ENCODE assay signal across 8 cellular contexts in the genomic region with DNA sequence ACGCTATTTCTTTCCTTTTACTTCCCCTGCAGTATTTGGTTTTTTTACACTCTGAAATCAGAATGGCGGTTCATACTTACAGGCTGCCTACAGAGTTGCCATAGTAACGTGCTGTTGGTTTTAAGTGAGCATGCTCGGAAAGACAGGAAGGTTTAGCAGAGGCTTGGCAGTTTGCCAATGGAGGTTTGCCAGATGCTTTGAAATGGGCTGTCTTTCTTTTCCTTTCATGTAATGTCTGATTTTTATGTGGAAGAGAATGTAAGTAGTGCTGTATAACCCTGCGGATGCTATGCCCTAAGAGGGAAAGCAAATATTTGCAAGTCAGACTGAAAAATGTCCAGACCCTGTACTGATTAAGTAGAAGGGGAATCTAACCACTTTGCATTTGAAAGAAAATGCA. TPM values are rescaled to one million over a fixed set of nuclear protein-coding genes. Genes with fewer than 3 reads are reported as not detected.
DNase-seq lines count a peak whose midpoint lies in the region; ATAC-seq and TF ChIP-seq lines count a peak whose summit lies in the region.

No MANE protein-coding gene starts in this region.

- DNase-seq in CD4-positive, CD25-positive, alpha-beta regulatory T cell = peak; percentile 87 to 95 (median 95)
- DNase-seq in HPDE6-E6E7 (ENCODE audit: extremely low spot score) (peak; percentile 28), NCI-H82 treated with DMSO at 0.1 percent for 48 hours (lab: John Stamatoyannopoulos, UW; ENCODE audit: unreplicated experiment) (peak; percentile 86), endothelial cell (ENCODE audit: low spot score) (peak; percentile 69), midbrain (lab: John Stamatoyannopoulos, UW) (peak; percentile 89)
- DNase-seq in activated CD8-positive, alpha-beta memory T cell treated with anti-CD3 and anti-CD28 coated beads, Interleukin-2, amount 50 U/mL, for 24 hours (ENCODE audit: extremely low read depth) = peak; percentile 67
- DNase-seq in stimulated activated CD8-positive, alpha-beta memory T cell treated with anti-CD3 and anti-CD28 coated beads, Interleukin-15, amount 100 ng/mL, for 48 hours (ENCODE audit: low read depth in 2 of 2) = peak; percentile 55 to 60

- no peaks in the 10 kb centered on the region for H3K9me3 Mint-ChIP-seq in CD4-positive, CD25-positive, alpha-beta regulatory T cell
- H3K9me3 Mint-ChIP-seq in endothelial cell (ENCODE audit: unreplicated experiment) = no peaks in the 10 kb centered on the region

- H3K9me3 ChIP-seq in CD4-positive, CD25-positive, alpha-beta regulatory T cell (ENCODE audit: control insufficient read depth in 2 of 2, low read length in 2 of 2) = no peaks in the 10 kb centered on the region

- H3K27me3 ChIP-seq in CD4-positive, CD25-positive, alpha-beta regulatory T cell (ENCODE audit: control insufficient read depth, insufficient read depth, low read length) = no peaks in the 10 kb centered on the region

- peak overlapping the region; percentile 46 to 94 (median 91) for H3K27ac Mint-ChIP-seq in CD4-positive, CD25-positive, alpha-beta regulatory T cell
- H3K27ac Mint-ChIP-seq in endothelial cell (ENCODE audit: unreplicated experiment) = peak overlapping the region; percentile 96

- no peaks in the 10 kb centered on the region for H3K27me3 Mint-ChIP-seq in CD4-positive, CD25-positive, alpha-beta regulatory T cell
- no peaks in the 10 kb centered on the region for H3K27me3 Mint-ChIP-seq in endothelial cell (ENCODE audit: unreplicated experiment)

- peak overlapping the region; percentile 76 for H3K4me3 ChIP-seq in CD4-positive, CD25-positive, alpha-beta regulatory T cell (ENCODE audit: low read depth, low read length)

- H3K4me3 Mint-ChIP-seq in CD4-positive, CD25-positive, alpha-beta regulatory T cell = peak overlapping the region; percentile 26 to 79 (median 61)
- no peak overlapping the region for H3K4me3 Mint-ChIP-seq in endothelial cell (ENCODE audit: unreplicated experiment)

- peaks cover 19 to 37% (median 31%) of the 10 kb centered on the region in 4 donors for H3K4me1 Mint-ChIP-seq in CD4-positive, CD25-positive, alpha-beta regulatory T cell
- H3K4me1 Mint-ChIP-seq in endothelial cell (ENCODE audit: unreplicated experiment) = peaks cover 8% of the 10 kb centered on the region

- peaks cover 29% of the 10 kb centered on the region for H3K36me3 Mint-ChIP-seq in CD4-positive, CD25-positive, alpha-beta regulatory T cell
- H3K36me3 Mint-ChIP-seq in endothelial cell (ENCODE audit: low read depth, unreplicated experiment) = peaks cover 18% of the 10 kb centered on the region

- peaks cover 53% of the 10 kb centered on the region for H3K36me3 ChIP-seq in CD4-positive, CD25-positive, alpha-beta regulatory T cell (ENCODE audit: control insufficient read depth, insufficient read depth, low read length)

- H3K27ac ChIP-seq in CD4-positive, CD25-positive, alpha-beta regulatory T cell (ENCODE audit: insufficient read depth, low read length, poor library complexity, severe bottlenecking) = peak overlapping the region; percentile 89

- no peak for TF ChIP-seq CTCF in endothelial cell (IDR thresholded peaks at IDR 0.05; ENCODE audit: unreplicated experiment)

- H3K4me1 ChIP-seq in CD4-positive, CD25-positive, alpha-beta regulatory T cell (ENCODE audit: control insufficient read depth, insufficient read depth, low read length, poor library complexity, severe bottlenecking) = peaks cover 18% of the 10 kb centered on the region

- ATAC-seq in CD4-positive, CD25-positive, alpha-beta regulatory T cell (ENCODE audit: low read depth in 2 of 2) = peak; percentile 96
- peak; percentile 82 for ATAC-seq in GM19468 (IDR thresholded peaks at IDR 0.05; ENCODE audit: extremely low read depth, unreplicated experiment)

RNA-seq across cellular contexts. Expression of gene ARID4A, which starts 32.8 kb away (rescaled TPM):
- 102 TPM for total RNA-seq in CD4-positive, CD25-positive, alpha-beta regulatory T cell
- polyA plus RNA-seq in CD4-positive, CD25-positive, alpha-beta regulatory T cell = 10 to 100 TPM; 23.3 to 30.4 (median 24.8) TPM
- total RNA-seq in endothelial cell (ENCODE audit: unreplicated experiment) = 45.4 TPM

Comparison
In these comparisons a context has a peak if more than half of its experiments do, and no peak if none do; other contexts are left out.
1. Peak in every context shown above with its lines: DNase-seq, ATAC-seq, H3K4me3 ChIP-seq and H3K27ac ChIP-seq.
2. DNase-seq: peak in every context shown above with its lines; median percentile 95 in CD4-positive, CD25-positive, alpha-beta regulatory T cell; 89 in midbrain; 86 in NCI-H82 treated with DMSO at 0.1 percent for 48 hours; 69 in endothelial cell; 67 in activated CD8-positive, alpha-beta memory T cell treated with anti-CD3 and anti-CD28 coated beads, Interleukin-2, amount 50 U/mL, for 24 hours; 58 in stimulated activated CD8-positive, alpha-beta memory T cell treated with anti-CD3 and anti-CD28 coated beads, Interleukin-15, amount 100 ng/mL, for 48 hours; 28 in HPDE6-E6E7.